ENCODE assay signal across 9 cellular contexts in genomic region chr10:86958831-86959736, GRCh38. TPM values are rescaled to one million over a fixed set of nuclear protein-coding genes. Genes with fewer than 3 reads are reported as not detected.
DNase-seq lines count a peak whose midpoint lies in the region; ATAC-seq, FAIRE-seq and TF ChIP-seq lines count a peak whose summit lies in the region.
"Had no signal": no experiment of that assay in that cellular context is flagged by ENCODE, and none has a peak within 500 bp of the region (broad histone marks: within the 10 kb centered on the region; RNA-seq: fewer than 3 reads in every experiment).

No MANE protein-coding gene starts in this region.

- H3K36me3 ChIP-seq in stomach smooth muscle (ENCODE audit: control insufficient read depth in 2 of 2, insufficient read depth in 2 of 2, low read length in 2 of 2) = no peaks in the 10 kb centered on the region

- peak; percentile 80 for DNase-seq in HTR-8/SVneo (ENCODE audit: insufficient read length, low spot score)
- DNase-seq in astrocyte of the spinal cord (ENCODE audit: low read depth, low spot score) = peak; percentile 62
- DNase-seq in iPS-NIHi11 (ENCODE audit: low spot score) = peak; percentile 51
- no peak for DNase-seq in HEK293T (ENCODE audit: extremely low spot score)
- no peak for DNase-seq in GM12892 (ENCODE audit: insufficient read length)
- DNase-seq: activated naive CD8-positive, alpha-beta T cell treated with anti-CD3 and anti-CD28 coated beads, Interleukin-2, amount 10 ng/mL, durations not matched to agents 7 days and 5 days had no signal

- no peaks in the 10 kb centered on the region for H3K9me3 ChIP-seq in stomach smooth muscle (ENCODE audit: control insufficient read depth in 2 of 2, low read length in 2 of 2)

- H3K27me3 ChIP-seq in stomach smooth muscle (ENCODE audit: control insufficient read depth in 1 of 2, insufficient read depth in 2 of 2, low read length in 2 of 2) = peaks cover 0 to 7% of the 10 kb centered on the region in 2 donors

- CTCF ChIA-PET in HEK293T (lab: Yijun Ruan, JAX) = interaction anchor here (0.9 to 1.3 kb wide), 2 partner anchors 12 to 19 kb away, joined by 3 to 4 read pairs; no protein-coding TSS in a partner anchor

- POLR2A ChIA-PET in HEK293T (lab: Yijun Ruan, JAX) = no interaction called here

- TF ChIP-seq CTCF in astrocyte of the spinal cord (IDR thresholded peaks at IDR 0.05; ENCODE audit: low read depth, low read length) = no peak

- in situ Hi-C loops in astrocyte of the spinal cord (cut with HindIII; ENCODE audit: low sequenced_read_pairs) = no loop called here

- peak overlapping the region in 1 of 2 donors; percentile 25 for H3K9ac ChIP-seq in stomach smooth muscle (ENCODE audit: low read length in 2 of 2)

- H3K4me3 ChIP-seq in astrocyte of the spinal cord (ENCODE audit: low read depth, low read length) (no peak overlapping the region), stomach smooth muscle (ENCODE audit: low read length in 2 of 2) (peak overlapping the region in 1 of 2 donors; percentile 57)

- peaks cover 53% of the 10 kb centered on the region for H3K4me1 ChIP-seq in stomach smooth muscle (ENCODE audit: control insufficient read depth, insufficient read depth, low read length)

- H3K27ac ChIP-seq in stomach smooth muscle (ENCODE audit: low read length) = peak overlapping the region; percentile 11

- FAIRE-seq in HTR-8/SVneo (lab: Jason Lieb, UNC) = peak; percentile 91
- no peak for FAIRE-seq in GM12892 (lab: Jason Lieb, UNC)

- no peak for TF ChIP-seq POLR2A in GM12892 (IDR thresholded peaks at IDR 0.05; ENCODE audit: low read depth, low read length)

- no peak for ATAC-seq in GM21447 (IDR thresholded peaks at IDR 0.05; ENCODE audit: unreplicated experiment)
- no peak for ATAC-seq in activated CD4-positive, CD25-positive, alpha-beta regulatory T cell treated with anti-CD3 and anti-CD28 coated beads, Interleukin-2, amount 50 U/mL, for 24 hours

TF ChIP-seq in HEK293T, 16 proteins besides CTCF, POLR2A, EP300 and RAD21:
- no peak for TF ChIP-seq HDGF (IDR thresholded peaks at IDR 0.05; ENCODE audit: borderline replicate concordance)
- no peak for TF ChIP-seq ELF4 (IDR thresholded peaks at IDR 0.05)
- TF ChIP-seq CTBP1 (IDR thresholded peaks at IDR 0.05; ENCODE audit: borderline replicate concordance) = no peak
- no peak for TF ChIP-seq PKNOX1 (IDR thresholded peaks at IDR 0.05)
- no peak for TF ChIP-seq ZNF384 (IDR thresholded peaks at IDR 0.05)
- no peak for TF ChIP-seq FOXM1 (IDR thresholded peaks at IDR 0.05; ENCODE audit: borderline replicate concordance)
- TF ChIP-seq ARNT (IDR thresholded peaks at IDR 0.05) = no peak
- TF ChIP-seq L3MBTL2 (conservative IDR thresholded peaks at IDR 0.05) = no peak
- TF ChIP-seq SUZ12 (IDR thresholded peaks at IDR 0.05) = no peak
- no peak for TF ChIP-seq TARDBP (IDR thresholded peaks at IDR 0.05)
- no peak for TF ChIP-seq FOXK2 (IDR thresholded peaks at IDR 0.05)
- no peak for TF ChIP-seq BHLHE40 (IDR thresholded peaks at IDR 0.05; ENCODE audit: borderline replicate concordance)
TF ChIP-seq in HEK293T: peak in this region for 0.

RNA-seq across cellular contexts. Expression of gene SNCG, which starts 0.7 kb away (rescaled TPM):
- 0.51 TPM for polyA plus RNA-seq in GM12892 (2012; ENCODE audit: missing spikeins)

RNA-seq across cellular contexts. Expression of gene MMRN2, which starts 1.7 kb away (rescaled TPM):
- polyA plus RNA-seq in GM12892 (2012; ENCODE audit: missing spikeins) = 2.3 TPM

RNA-seq across cellular contexts. Expression of gene ADIRF, which starts 9.2 kb away (rescaled TPM):
- polyA plus RNA-seq in GM12892 (2012; ENCODE audit: missing spikeins) = 0.64 TPM

Comparison
In these comparisons a context has a peak if more than half of its experiments do, and no peak if none do; other contexts are left out.
1. DNase-seq: peak in HTR-8/SVneo (single experiment), astrocyte of the spinal cord (single experiment) and iPS-NIHi11 (single experiment); none in HEK293T (single experiment) and GM12892 (single experiment).